Comparison of ENCODE assay signal across 10 cellular contexts in genomic region chr19:23785982-23786381, GRCh38. TPM values are rescaled to one million over a fixed set of nuclear protein-coding genes. Genes with fewer than 3 reads are reported as not detected.
"Had no signal": no experiment of that assay in that cellular context is flagged by ENCODE, and none has a peak within 500 bp of the region (broad histone marks: within the 10 kb centered on the region; RNA-seq: fewer than 3 reads in every experiment).

No MANE protein-coding gene starts in this region.

- H3K9ac ChIP-seq: KMS-11 had no signal

- H3K27ac Mint-ChIP-seq: HFFc6, IgD-negative memory B cell had no signal

- H3K27me3 Mint-ChIP-seq: IgD-negative memory B cell had no signal

- H3K4me2 ChIP-seq: KMS-11 had no signal

- H3K9me3 Mint-ChIP-seq: IgD-negative memory B cell had no signal

- H3K4me1 ChIP-seq: HAP-1 had no signal

- H3K4me3 Mint-ChIP-seq: HFFc6, IgD-negative memory B cell had no signal

- H3K27ac ChIP-seq: HL-60, KMS-11 had no signal

- H3K9me3 ChIP-seq: HAP-1 had no signal

- H3K4me1 Mint-ChIP-seq: IgD-negative memory B cell had no signal

- H3K4me3 ChIP-seq: HAP-1 had no signal

- H3K36me3 ChIP-seq: HAP-1 had no signal

- ATAC-seq: HCT116, HepG2 had no signal

- DNase-seq: GOT3, H7, HFFc6, KBM-7 had no signal

RNA-seq across cellular contexts. Expression of gene ZNF681, which starts 27.3 kb away (rescaled TPM):
- total RNA-seq: HepG2 had no signal
- polyA plus RNA-seq: HepG2 had no signal
